ENCODE assay signal across 14 cellular contexts in genomic region chr15:25852696-25853524, GRCh38. TPM values are rescaled to one million over a fixed set of nuclear protein-coding genes. Genes with fewer than 3 reads are reported as not detected.
DNase-seq lines count a peak whose midpoint lies in the region; ATAC-seq and TF ChIP-seq lines count a peak whose summit lies in the region.
"Had no signal": no experiment of that assay in that cellular context is flagged by ENCODE, and none has a peak within 500 bp of the region (broad histone marks: within the 10 kb centered on the region; RNA-seq: fewer than 3 reads in every experiment).

No MANE protein-coding gene starts in this region.

- intact Hi-C loops in cardiac septum (cut with DNase I) (no loop called here), heart right ventricle (cut with DNase I) (loop anchor here in 1 of 10 donors (5.0 kb wide), 1 partner anchor 61 kb away; no protein-coding TSS in a partner anchor), aorta (cut with DNase I) (loop anchor here in 1 of 2 donors (10.0 kb wide), 1 partner anchor 138 kb away; no protein-coding TSS in a partner anchor)

- H3K27ac ChIP-seq in heart right ventricle (peak overlapping the region in 2 of 10 donors; percentile 4 to 16), gastroesophageal sphincter (peak overlapping the region; percentile 54 to 89 (median 78)), aorta (ENCODE audit: low read depth in 1 of 2, low read length in 2 of 2) (peak overlapping the region; percentile 49 to 58)

- WGBS in heart right ventricle, 2 donors: 54 to 66% methylated on average over 4 of the region's 4 CpGs
- WGBS in gastroesophageal sphincter (ENCODE audit: low coverage in 1 of 2), 2 donors: 21 to 55% methylated on average over 3 of the region's 4 CpGs
- 22 to 25% methylated on average over 4 of the region's 4 CpGs for WGBS in aorta, 2 donors

- H3K27me3 Mint-ChIP-seq in activated CD8-positive, alpha-beta T cell treated with anti-CD3 and anti-CD28 coated beads, Interleukin-2, amount 10 ng/mL, durations not matched to agents 7 days and 5 days (ENCODE audit: low read depth): no peaks in the 10 kb centered on the region

- H3K27me3 ChIP-seq in heart right ventricle (peaks cover 0 to 7% (median 3%) of the 10 kb centered on the region in 7 donors), gastroesophageal sphincter (no peaks in the 10 kb centered on the region), aorta (ENCODE audit: control insufficient read depth in 1 of 2, insufficient read depth in 2 of 2, low read length in 1 of 2) (no peaks in the 10 kb centered on the region)

- H3K36me3 ChIP-seq in heart right ventricle (no peaks in the 10 kb centered on the region), gastroesophageal sphincter (peaks cover 0 to 4% of the 10 kb centered on the region in 2 donors), aorta (ENCODE audit: control insufficient read depth in 1 of 2, insufficient read depth in 2 of 2, low read length in 1 of 2) (no peaks in the 10 kb centered on the region)

- H3K4me3 Mint-ChIP-seq in activated CD8-positive, alpha-beta T cell treated with anti-CD3 and anti-CD28 coated beads, Interleukin-2, amount 10 ng/mL, durations not matched to agents 7 days and 5 days: peak overlapping the region; percentile 30

- CTCF ChIA-PET in activated CD8-positive, alpha-beta T cell treated with anti-CD3 and anti-CD28 coated beads, Interleukin-2, amount 10 ng/mL, durations not matched to agents 7 days and 5 days (lab: Charles Lee): interaction anchor here (1.0 to 1.6 kb wide), 4 partner anchors 9 to 81 kb away, joined by 3 to 6 read pairs (median 5); partner anchors contain the start of gene ATP10A

- no peak for ATAC-seq in heart right ventricle
- no peak for ATAC-seq in activated CD8-positive, alpha-beta T cell treated with anti-CD3 and anti-CD28 coated beads, Interleukin-2, amount 10 ng/mL, durations not matched to agents 7 days and 5 days
- ATAC-seq in gastroesophageal sphincter: no peak
- ATAC-seq in aorta (ENCODE audit: low FRiP score): no peak
- no peak for ATAC-seq in GM18909 (IDR thresholded peaks at IDR 0.05; ENCODE audit: poor library complexity, unreplicated experiment)
- ATAC-seq: activated CD4-positive, CD25-positive, alpha-beta regulatory T cell treated with anti-CD3 and anti-CD28 coated beads, Interleukin-2, amount 50 U/mL, for 24 hours had no signal

- no peak overlapping the region for H3K4me3 ChIP-seq in heart right ventricle
- no peak overlapping the region for H3K4me3 ChIP-seq in gastroesophageal sphincter
- no peak overlapping the region for H3K4me3 ChIP-seq in aorta (ENCODE audit: low read length in 2 of 2)

- peak; percentile 49 for DNase-seq in cardiac septum (ENCODE audit: low spot score)
- DNase-seq in heart right ventricle: no peak
- peak; percentile 37 for DNase-seq in activated CD8-positive, alpha-beta T cell treated with anti-CD3 and anti-CD28 coated beads, Interleukin-2, amount 10 ng/mL, durations not matched to agents 7 days and 5 days
- DNase-seq in aorta: no peak
- DNase-seq in NCI-H1694 (lab: John Stamatoyannopoulos, UW): no peak
- no peak for DNase-seq in AG08396 (ENCODE audit: low spot score)
- DNase-seq: NCI-H510A; Right ventricle myocardium superior; stimulated activated naive CD4-positive, alpha-beta T cell treated with Interleukin-2 at 50 U/mL for 16 hours had no signal

- H3K27ac Mint-ChIP-seq in activated CD8-positive, alpha-beta T cell treated with anti-CD3 and anti-CD28 coated beads, Interleukin-2, amount 10 ng/mL, durations not matched to agents 7 days and 5 days: peak overlapping the region; percentile 76

- peaks cover 93% of the 10 kb centered on the region for H3K4me1 Mint-ChIP-seq in activated CD8-positive, alpha-beta T cell treated with anti-CD3 and anti-CD28 coated beads, Interleukin-2, amount 10 ng/mL, durations not matched to agents 7 days and 5 days (ENCODE audit: low read depth)

- peaks cover 0 to 44% (median 15%) of the 10 kb centered on the region in 9 donors for H3K4me1 ChIP-seq in heart right ventricle
- H3K4me1 ChIP-seq in gastroesophageal sphincter: peaks cover 10 to 74% (median 14%) of the 10 kb centered on the region in 3 donors
- peaks cover 0 to 9% of the 10 kb centered on the region in 2 donors for H3K4me1 ChIP-seq in aorta (ENCODE audit: control insufficient read depth in 1 of 2, insufficient read depth in 2 of 2, low read length in 2 of 2)

- peaks cover 4% of the 10 kb centered on the region for H3K9me3 Mint-ChIP-seq in activated CD8-positive, alpha-beta T cell treated with anti-CD3 and anti-CD28 coated beads, Interleukin-2, amount 10 ng/mL, durations not matched to agents 7 days and 5 days (ENCODE audit: insufficient read depth)

- POLR2A ChIA-PET in activated CD8-positive, alpha-beta T cell treated with anti-CD3 and anti-CD28 coated beads, Interleukin-2, amount 10 ng/mL, durations not matched to agents 7 days and 5 days (lab: Charles Lee): interaction anchor here (1.8 kb wide), 1 partner anchor 9 kb away, joined by 20 read pairs; no protein-coding TSS in a partner anchor

- no peaks in the 10 kb centered on the region for H3K9me3 ChIP-seq in heart right ventricle
- H3K9me3 ChIP-seq in gastroesophageal sphincter: no peaks in the 10 kb centered on the region
- H3K9me3 ChIP-seq in aorta (ENCODE audit: control insufficient read depth, low read length): no peaks in the 10 kb centered on the region

- no peak for TF ChIP-seq CTCF in heart right ventricle (IDR thresholded peaks at IDR 0.05)
- TF ChIP-seq CTCF in gastroesophageal sphincter (IDR thresholded peaks at IDR 0.05): no peak

- TF ChIP-seq POLR2A in gastroesophageal sphincter (IDR thresholded peaks at IDR 0.05): no peak

- peaks cover 82% of the 10 kb centered on the region for H3K36me3 Mint-ChIP-seq in activated CD8-positive, alpha-beta T cell treated with anti-CD3 and anti-CD28 coated beads, Interleukin-2, amount 10 ng/mL, durations not matched to agents 7 days and 5 days (ENCODE audit: low read depth)

- no peak for TF ChIP-seq EP300 in gastroesophageal sphincter (IDR thresholded peaks at IDR 0.05)

RNA-seq across cellular contexts. Expression of gene ATP10A, which starts 10.2 kb away (rescaled TPM):
- total RNA-seq in cardiac septum: 0.94 TPM
- 1 to 10 TPM in 2 of 10 donors, under 1 TPM in 8; 0.45 to 1.9 (median 0.86) TPM for total RNA-seq in heart right ventricle
- polyA plus RNA-seq in heart right ventricle: 1 to 10 TPM in 1 of 2 donors, under 1 TPM in 1; 0.88 to 2.2 TPM
- total RNA-seq in activated CD8-positive, alpha-beta T cell treated with anti-CD3 and anti-CD28 coated beads, Interleukin-2, amount 10 ng/mL, durations not matched to agents 7 days and 5 days: 10 to 100 TPM; 53.8 to 58.9 TPM
- total RNA-seq in gastroesophageal sphincter: 10 to 100 TPM; 22.9 to 41.8 (median 24.6) TPM
- total RNA-seq in aorta: 10 to 100 TPM; 19.9 to 55.0 TPM
- 10 to 100 TPM in 1 of 2 donors, 1 to 10 TPM in 1; 3.6 to 24.4 TPM for polyA plus RNA-seq in aorta
- polyA plus RNA-seq: keratinocyte, neural cell had no signal

Comparison
In these comparisons a context has a peak if more than half of its experiments do, and no peak if none do; other contexts are left out.
1. DNase-seq: peak in cardiac septum (single experiment) and activated CD8-positive, alpha-beta T cell treated with anti-CD3 and anti-CD28 coated beads, Interleukin-2, amount 10 ng/mL, durations not matched to agents 7 days and 5 days (single experiment); none in heart right ventricle (0 of 2), aorta (0 of 2), NCI-H1694 (single experiment) and AG08396 (single experiment).
2. RNA of gene ATP10A, which starts 10.2 kb away (total RNA-seq): 53.8 to 58.9 TPM in activated CD8-positive, alpha-beta T cell treated with anti-CD3 and anti-CD28 coated beads, Interleukin-2, amount 10 ng/mL, durations not matched to agents 7 days and 5 days, 19.9 to 55.0 TPM in aorta and 22.9 to 41.8 TPM in gastroesophageal sphincter; 0.94 TPM in cardiac septum (single experiment) and 0.45 to 1.9 TPM in heart right ventricle; every median in the first group is over 4 times any median in the second.